19 cellular contexts compared by ENCODE assay signal in the genomic region with DNA sequence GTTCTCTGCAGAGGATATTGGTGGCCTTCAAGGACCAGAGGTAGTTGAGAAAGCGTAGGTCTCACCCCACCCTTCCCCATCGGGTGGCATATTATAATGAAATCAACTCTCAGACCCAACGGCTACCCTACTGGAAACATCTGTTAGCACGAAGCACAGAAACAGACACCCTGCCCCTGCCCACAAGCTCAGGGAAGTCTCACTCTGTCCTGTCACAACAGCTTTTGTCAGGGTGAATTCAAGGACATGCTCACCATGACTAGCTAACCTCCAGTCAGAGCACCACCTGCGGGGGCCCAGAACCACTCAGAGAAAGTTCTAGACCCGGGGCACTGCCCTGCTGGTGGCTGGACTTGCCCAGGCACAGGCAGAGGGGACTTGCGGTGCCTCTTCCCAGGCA. TPM values are rescaled to one million over a fixed set of nuclear protein-coding genes. Genes with fewer than 3 reads are reported as not detected.
DNase-seq lines count a peak whose midpoint lies in the region; ATAC-seq and TF ChIP-seq lines count a peak whose summit lies in the region.
"Had no signal": no experiment of that assay in that cellular context is flagged by ENCODE, and none has a peak within 500 bp of the region (broad histone marks: within the 10 kb centered on the region; RNA-seq: fewer than 3 reads in every experiment).

No MANE protein-coding gene starts in this region.

- H3K36me3 ChIP-seq in OCI-LY1 (ENCODE audit: insufficient read depth, low read length) (no peaks in the 10 kb centered on the region), breast epithelium (no peaks in the 10 kb centered on the region)
- H3K36me3 ChIP-seq: BE2C, esophagus squamous epithelium, heart right ventricle, thyroid gland had no signal

- TF ChIP-seq CTCF in GM12865 (IDR thresholded peaks at IDR 0.05; ENCODE audit: insufficient read depth, low read depth, low read length, missing control alignments), result no peak
- no peak for TF ChIP-seq CTCF in OCI-LY1 (IDR thresholded peaks at IDR 0.05; ENCODE audit: low read length)
- no peak for TF ChIP-seq CTCF in breast epithelium (IDR thresholded peaks at IDR 0.05)

- H3K4me3 Mint-ChIP-seq in immature natural killer cell, result peak overlapping the region; percentile 80 to 98 (median 96)
- H3K4me3 Mint-ChIP-seq: T-helper 17 cell had no signal

- no peaks in the 10 kb centered on the region for H3F3A ChIP-seq in OCI-LY1 (ENCODE audit: insufficient read depth, low read length)

- no peak overlapping the region for H2AFZ ChIP-seq in OCI-LY1 (ENCODE audit: low read length)
- H2AFZ ChIP-seq: GM23338 had no signal

- H3K27me3 Mint-ChIP-seq in immature natural killer cell (ENCODE audit: low read depth in 3 of 3), result peaks cover 26 to 44% (median 37%) of the 10 kb centered on the region in 3 donors

- H3K4me3 ChIP-seq in GM12865 (ENCODE audit: low read depth, low read length) (no peak overlapping the region), OCI-LY1 (ENCODE audit: low read depth, low read length, poor library complexity, severe bottlenecking) (no peak overlapping the region), breast epithelium (no peak overlapping the region)
- H3K4me3 ChIP-seq: esophagus squamous epithelium, GM23338, heart right ventricle, K562, thyroid gland had no signal

- no peaks in the 10 kb centered on the region for H3K9me3 Mint-ChIP-seq in immature natural killer cell
- H3K9me3 Mint-ChIP-seq: GM23338 had no signal

- H4K20me1 ChIP-seq in OCI-LY1 (ENCODE audit: insufficient read depth, low read length), result no peaks in the 10 kb centered on the region

- H3K27me3 ChIP-seq in OCI-LY1 (ENCODE audit: insufficient read depth, low read length) (no peaks in the 10 kb centered on the region), breast epithelium (peaks cover 3 to 7% of the 10 kb centered on the region in 2 donors)
- H3K27me3 ChIP-seq: BE2C, thyroid gland had no signal

- H3K9me2 ChIP-seq in OCI-LY1 (ENCODE audit: low read depth, low read length), result no peaks in the 10 kb centered on the region

- ATAC-seq in GM19463 (IDR thresholded peaks at IDR 0.05; ENCODE audit: unreplicated experiment) (peak; percentile 17), HG02610 (IDR thresholded peaks at IDR 0.05; ENCODE audit: unreplicated experiment) (no peak)
- ATAC-seq: GM23338, heart right ventricle, K562, T-helper 17 cell had no signal

- TF ChIP-seq POLR2A in breast epithelium (IDR thresholded peaks at IDR 0.05), result no peak

- H3K9me3 ChIP-seq in OCI-LY1 (ENCODE audit: low read length), result no peaks in the 10 kb centered on the region
- no peaks in the 10 kb centered on the region for H3K9me3 ChIP-seq in breast epithelium
- H3K9me3 ChIP-seq: BE2C, esophagus squamous epithelium, heart right ventricle, thyroid gland had no signal

- DNase-seq in GM12865 (ENCODE audit: low read depth) (peak; percentile 25), immature natural killer cell (peak; percentile 84 to 85 (median 85)), breast epithelium (ENCODE audit: low spot score in 2 of 2) (no peak)
- no peak for DNase-seq in activated effector memory CD4-positive, alpha-beta T cell treated with anti-CD3 and anti-CD28 coated beads, Interleukin-2, amount 50 U/mL, for 16 hours
- DNase-seq in central memory CD4-positive, alpha-beta T cell, result no peak
- DNase-seq: activated T-cell treated with anti-CD3 and anti-CD28 coated beads, Interleukin-2, amount 50 U/mL, for 1 hour; anterior cingulate cortex; BE2C; esophagus squamous epithelium; heart right ventricle; NCI-H1436 treated with DMSO at 0.1 percent for 48 hours; NCI-H345; T-helper 17 cell; thyroid gland had no signal

- no peaks in the 10 kb centered on the region for H3K79me2 ChIP-seq in OCI-LY1 (ENCODE audit: insufficient read depth, low read length)

- peak overlapping the region; percentile 99 to 100 (median 100) for H3K27ac Mint-ChIP-seq in immature natural killer cell
- H3K27ac Mint-ChIP-seq: GM23338, T-helper 17 cell had no signal

- H3K4me2 ChIP-seq in OCI-LY1 (ENCODE audit: low read length), result peak overlapping the region; percentile 20; the same call in 1 of the 2 replicates

- intact Hi-C loops in breast epithelium (cut with DNase I; ENCODE audit: low total_unique reads), result no loop called here

- H3K4me1 ChIP-seq in OCI-LY1 (ENCODE audit: insufficient read depth, low read length, severe bottlenecking), result peaks cover 45% of the 10 kb centered on the region
- peaks cover 3 to 6% of the 10 kb centered on the region in 2 donors for H3K4me1 ChIP-seq in breast epithelium

- no peak overlapping the region; the same call in 1 of the 2 replicates for H3K9ac ChIP-seq in OCI-LY1 (ENCODE audit: low read length)

- H3K36me3 Mint-ChIP-seq in immature natural killer cell, result no peaks in the 10 kb centered on the region

- H3K27ac ChIP-seq in OCI-LY1 (ENCODE audit: low read depth, low read length, poor library complexity, severe bottlenecking) (peak overlapping the region; percentile 91), breast epithelium (no peak overlapping the region)
- H3K27ac ChIP-seq: esophagus squamous epithelium, heart right ventricle, thyroid gland had no signal

- peaks cover 79 to 82% of the 10 kb centered on the region in 2 donors for H3K4me1 Mint-ChIP-seq in immature natural killer cell

RNA-seq across cellular contexts. Expression of a gene that starts 3.5 kb away (rescaled TPM):
- 1 to 10 TPM; 5.8 to 8.9 (median 7.8) TPM for polyA plus RNA-seq in immature natural killer cell
- total RNA-seq in breast epithelium, result 1 to 10 TPM; 1.3 to 5.3 (median 2.3) TPM
- polyA plus RNA-seq: K562 had no signal

Comparison
In these comparisons a context has a peak if more than half of its experiments do, and no peak if none do; other contexts are left out.
1. DNase-seq: peak in GM12865 (single experiment) and immature natural killer cell (3 of 3); none in activated effector memory CD4-positive, alpha-beta T cell treated with anti-CD3 and anti-CD28 coated beads, Interleukin-2, amount 50 U/mL, for 16 hours (single experiment), breast epithelium (0 of 2) and central memory CD4-positive, alpha-beta T cell (single experiment).